Comparison of ENCODE assay signal across 8 cellular contexts in the genomic region with DNA sequence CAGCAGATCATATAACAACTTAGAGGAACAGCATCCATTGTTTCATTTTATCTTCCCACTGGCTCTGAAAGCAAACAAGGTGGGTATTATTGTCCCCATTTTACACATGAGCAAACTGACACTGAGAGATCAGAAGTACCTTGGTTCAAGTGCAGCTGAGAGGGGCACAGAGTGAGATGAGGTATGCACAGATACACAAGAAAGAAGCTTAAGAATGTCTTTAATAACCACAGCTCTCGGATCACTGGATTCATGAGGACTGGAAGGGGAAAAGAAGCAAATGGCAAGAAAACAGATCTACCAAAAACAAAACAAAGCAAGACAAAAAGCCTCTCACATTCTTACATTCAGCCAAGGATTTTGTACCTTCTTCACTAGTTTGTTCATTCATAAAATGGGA.
"Had no signal": no experiment of that assay in that cellular context is flagged by ENCODE, and none has a peak within 500 bp of the region (broad histone marks: within the 10 kb centered on the region; RNA-seq: fewer than 3 reads in every experiment).

No MANE protein-coding gene starts in this region.

- ATAC-seq: GM23338, K562 had no signal

- H3K4me2 ChIP-seq: GM23338 had no signal

- H3K4me3 Mint-ChIP-seq: GM23338, H9 had no signal

- H3K27ac Mint-ChIP-seq: GM23338, H9 had no signal

- H2AFZ ChIP-seq: GM23338 had no signal

- H3K4me3 ChIP-seq: GM23338, K562 had no signal

- DNase-seq: H9, HCEC 1CT, IMR-90, KG1 had no signal

- FAIRE-seq: H1, H54, K562 had no signal
